Comparison of ENCODE assay signal across 15 cellular contexts in the genomic region with DNA sequence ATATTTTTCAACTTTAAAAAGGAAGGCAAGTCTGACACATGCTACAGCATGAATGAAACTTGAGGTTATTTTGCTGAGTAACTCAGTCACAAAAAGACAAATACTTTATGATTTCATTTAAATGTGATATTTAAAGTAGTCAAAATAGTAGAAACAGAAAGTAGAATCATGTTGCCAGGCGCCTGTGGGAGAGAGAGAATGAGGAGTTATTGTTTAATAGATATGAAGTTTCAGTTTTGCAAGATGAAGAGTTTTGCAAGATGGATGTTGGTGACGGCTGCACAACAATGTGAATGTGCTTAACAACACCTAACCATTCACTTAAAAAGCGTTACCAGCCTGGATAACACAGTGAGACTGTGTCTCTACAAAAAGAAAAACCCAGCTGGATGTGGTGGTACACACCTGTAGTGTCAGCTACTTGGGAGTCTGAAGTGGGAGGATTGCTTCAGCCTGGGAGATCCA. TPM values are rescaled to one million over a fixed set of nuclear protein-coding genes. Genes with fewer than 3 reads are reported as not detected.
DNase-seq lines count a peak whose midpoint lies in the region; ATAC-seq, FAIRE-seq and TF ChIP-seq lines count a peak whose summit lies in the region.
"Had no signal": no experiment of that assay in that cellular context is flagged by ENCODE, and none has a peak within 500 bp of the region (broad histone marks: within the 10 kb centered on the region; RNA-seq: fewer than 3 reads in every experiment).

No MANE protein-coding gene starts in this region.

- H2AFZ ChIP-seq in K562 (ENCODE audit: low read depth, low read length) = no peak overlapping the region

- no peak for FAIRE-seq in K562 (lab: Jason Lieb, UNC)
- no peak for FAIRE-seq in GM12891 (lab: Jason Lieb, UNC)
- FAIRE-seq: A204.1 had no signal

- H3K27ac Mint-ChIP-seq in activated CD4-positive, alpha-beta T cell treated with anti-CD3 and anti-CD28 coated beads for 36 hours = peak overlapping the region; percentile 29
- H3K27ac Mint-ChIP-seq: IgD-negative memory B cell had no signal

- ATAC-seq in activated CD4-positive, alpha-beta T cell treated with anti-CD3 and anti-CD28 coated beads for 36 hours = peak; percentile 80
- ATAC-seq in GM19395 (IDR thresholded peaks at IDR 0.05; ENCODE audit: unreplicated experiment) (peak; percentile 72), HG03175 (IDR thresholded peaks at IDR 0.05; ENCODE audit: unreplicated experiment) (peak; percentile 93), K562 (peak; percentile 53), foreskin keratinocyte (no peak)

- no peak for TF ChIP-seq RAD21 in K562 (CRISPR knock-in tag; conservative IDR thresholded peaks at IDR 0.05 in 1 of 2, IDR thresholded peaks at IDR 0.05 in 1 of 2)

- no peaks in the 10 kb centered on the region for H3K9me3 ChIP-seq in K562 (replicated peaks; ENCODE audit: control insufficient read depth, insufficient read depth, low read depth, low read length)
- H3K9me3 ChIP-seq: left ventricle myocardium inferior had no signal

- no peaks in the 10 kb centered on the region for H3K9me1 ChIP-seq in K562 (ENCODE audit: control insufficient read depth, insufficient read depth, low read length)

- no peak for TF ChIP-seq CTCF in K562 (IDR thresholded peaks at IDR 0.05 in 2 of 3, conservative IDR thresholded peaks at IDR 0.05 in 1 of 3; ENCODE audit: insufficient read depth in 2 of 3, low read depth in 1 of 3, low read length in 3 of 3)
- no peak for TF ChIP-seq CTCF in foreskin keratinocyte (conservative IDR thresholded peaks at IDR 0.05)

- H3K36me3 ChIP-seq in K562 (ENCODE audit: control insufficient read depth, insufficient read depth, low read length) (no peaks in the 10 kb centered on the region), H7 (replicated peaks; ENCODE audit: control insufficient read depth, insufficient read depth, low read length) (no peaks in the 10 kb centered on the region)
- H3K36me3 ChIP-seq: left ventricle myocardium inferior had no signal

- H4K20me1 ChIP-seq in K562 (replicated peaks; ENCODE audit: control insufficient read depth, insufficient read depth, low read length) = no peaks in the 10 kb centered on the region

- H3K4me2 ChIP-seq in K562 (ENCODE audit: insufficient read depth, low read length) = no peak overlapping the region

- H3K27ac ChIP-seq in K562 (ENCODE audit: extremely low read depth, low read depth, low read length) (no peak overlapping the region), foreskin keratinocyte (no peak overlapping the region)
- H3K27ac ChIP-seq: left ventricle myocardium inferior had no signal

- intact Hi-C loops in activated CD4-positive, alpha-beta T cell treated with anti-CD3 and anti-CD28 coated beads for 36 hours (cut with DNase I, micrococcal nuclease) = loop anchor here (1.0 kb wide), 1 partner anchor 26 kb away; no protein-coding TSS in a partner anchor
- intact Hi-C loops in K562 (cut with micrococcal nuclease) = no loop called here

- no peaks in the 10 kb centered on the region for H3K79me2 ChIP-seq in K562 (ENCODE audit: control insufficient read depth, insufficient read depth, low read length)

- BruUV-seq in K562 (replicated peaks; lab: Mats Ljungman, UMichigan) = no TSS peak

- DNase-seq in activated CD4-positive, alpha-beta T cell treated with anti-CD3 and anti-CD28 coated beads for 36 hours = peak; percentile 47
- DNase-seq in activated CD4-positive, alpha-beta T cell treated with anti-CD3 and anti-CD28 coated beads, Interleukin-2, amount 50 U/mL, for 4 hours = no peak
- DNase-seq in K562 (ENCODE audit: extremely low read depth in 1 of 4, low spot score in 3 of 4) = no peak
- DNase-seq in H7 = no peak
- DNase-seq in GM12891 (ENCODE audit: insufficient read length, low spot score) = no peak
- no peak for DNase-seq in foreskin keratinocyte
- DNase-seq: aorta; left ventricle myocardium inferior; NCI-H187 treated with DMSO at 0.1 percent for 48 hours; NK-92 treated with Interleukin-12 subunit alpha and Interleukin-12 subunit beta, amount 100 ng/mL, for 24 hours; SW 1271 had no signal

- no peak overlapping the region for H3K9ac ChIP-seq in K562 (ENCODE audit: insufficient read depth in 1 of 2, low read depth in 2 of 2, low read length in 2 of 2)

- peak overlapping the region; percentile 27 for H3K4me3 Mint-ChIP-seq in activated CD4-positive, alpha-beta T cell treated with anti-CD3 and anti-CD28 coated beads for 36 hours
- H3K4me3 Mint-ChIP-seq: IgD-negative memory B cell had no signal

- no peak for TF ChIP-seq EP300 in K562 (IDR thresholded peaks at IDR 0.05; ENCODE audit: low read length)

- TF ChIP-seq POLR2A in K562 (conservative IDR thresholded peaks at IDR 0.05) (no peak), GM12891 (IDR thresholded peaks at IDR 0.05; ENCODE audit: low read depth, low read length) (no peak)

- H3K27me3 ChIP-seq in K562 (ENCODE audit: control insufficient read depth in 2 of 2, insufficient read depth in 2 of 2, low read length in 2 of 2) (peaks cover 0 to 4% of the 10 kb centered on the region in 2 experiments; a peak in 1 of 5 replicates), H7 (ENCODE audit: control insufficient read depth, insufficient read depth, low read length) (no peaks in the 10 kb centered on the region), foreskin keratinocyte (no peaks in the 10 kb centered on the region)

- H3K4me3 ChIP-seq in K562 = no peak overlapping the region
- no peak overlapping the region for H3K4me3 ChIP-seq in H7 (ENCODE audit: insufficient read depth, low read depth, low read length)
- H3K4me3 ChIP-seq: left ventricle myocardium inferior had no signal

- H3K9me3 Mint-ChIP-seq in activated CD4-positive, alpha-beta T cell treated with anti-CD3 and anti-CD28 coated beads for 36 hours (ENCODE audit: low read depth) = peaks cover 4% of the 10 kb centered on the region

- whole genome bisulfite sequencing in K562 (ENCODE audit: insufficient coverage, low coverage, missing lambda C conversion rate) = 43% methylated on average over 3 of the region's 3 CpGs

- no peaks in the 10 kb centered on the region; a peak in 1 of 5 replicates for H3K4me1 ChIP-seq in K562 (replicated peaks in 1 of 2; ENCODE audit: control insufficient read depth in 2 of 2, insufficient read depth in 2 of 2, low read length in 2 of 2)
- peaks cover 15% of the 10 kb centered on the region for H3K4me1 ChIP-seq in foreskin keratinocyte

- in situ Hi-C loops in K562 (cut with MboI) = no loop called here

- POLR2A ChIA-PET in activated CD4-positive, alpha-beta T cell treated with anti-CD3 and anti-CD28 coated beads for 36 hours (lab: Charles Lee) = no interaction called here
- POLR2A ChIA-PET in K562 (lab: Yijun Ruan, JAX) = interaction anchor here (0.6 kb wide), 1 partner anchor 131 kb away, joined by 3 read pairs; no protein-coding TSS in a partner anchor

- H3K4me1 Mint-ChIP-seq in activated CD4-positive, alpha-beta T cell treated with anti-CD3 and anti-CD28 coated beads for 36 hours = peaks cover 52% of the 10 kb centered on the region

- H3K27me3 Mint-ChIP-seq in activated CD4-positive, alpha-beta T cell treated with anti-CD3 and anti-CD28 coated beads for 36 hours = no peaks in the 10 kb centered on the region

- H3K36me3 Mint-ChIP-seq in activated CD4-positive, alpha-beta T cell treated with anti-CD3 and anti-CD28 coated beads for 36 hours (ENCODE audit: low read depth) = no peaks in the 10 kb centered on the region
- H3K36me3 Mint-ChIP-seq: IgD-negative memory B cell had no signal

- CTCF ChIA-PET in activated CD4-positive, alpha-beta T cell treated with anti-CD3 and anti-CD28 coated beads for 36 hours (lab: Charles Lee) = interaction anchor here (0.6 to 1.0 kb wide), 2 partner anchors 136 to 202 kb away, joined by 3 read pairs; no protein-coding TSS in a partner anchor
- CTCF ChIA-PET in K562 (lab: Yijun Ruan, JAX; ENCODE audit: low intra/inter-chr PET ratio) = interaction anchor here (0.8 kb wide), 1 partner anchor 151 kb away, joined by 3 read pairs; no protein-coding TSS in a partner anchor

TF ChIP-seq in K562, 482 proteins besides CTCF, POLR2A, EP300 and RAD21:
- TF ChIP-seq CXXC5 (CRISPR knock-in tag; IDR thresholded peaks at IDR 0.05) (0 out of 2 replicates have a peak, but pooled peaks have one; percentile 8), MYC (IDR thresholded peaks at IDR 0.05; ENCODE audit: low read depth, low read length) (peak; percentile 13; the same call in 1 of the 2 replicates), MYC (CRISPR knock-in tag; IDR thresholded peaks at IDR 0.05; ENCODE audit: borderline replicate concordance, low read depth) (no peak), CTBP1 (IDR thresholded peaks at IDR 0.05; ENCODE audit: borderline replicate concordance) (no peak)

TF ChIP-seq in GM12891, 5 proteins besides CTCF, POLR2A, EP300 and RAD21:
- TF ChIP-seq POU2F2 (IDR thresholded peaks at IDR 0.05; ENCODE audit: low read depth, low read length) = no peak
- TF ChIP-seq SPI1 (IDR thresholded peaks at IDR 0.05; ENCODE audit: low read depth, low read length) = no peak
- TF ChIP-seq TAF1 (IDR thresholded peaks at IDR 0.05; ENCODE audit: low read depth, low read length) = no peak
- no peak for TF ChIP-seq POLR2AphosphoS5 (IDR thresholded peaks at IDR 0.05; ENCODE audit: low read depth, low read length)
- no peak for TF ChIP-seq PAX5 (IDR thresholded peaks at IDR 0.05; ENCODE audit: insufficient read depth, low read length, severe bottlenecking)
TF ChIP-seq in GM12891: peak in this region for 0.

RNA-seq across cellular contexts. Expression of gene ATP1A1, which starts 20.7 kb away (rescaled TPM):
- 100 to 1,000 TPM; 247 to 257 TPM for total RNA-seq in activated CD4-positive, alpha-beta T cell treated with anti-CD3 and anti-CD28 coated beads for 36 hours
- total RNA-seq in K562 (2011; cell fraction: chromatin; rRNA removed; ENCODE audit: low replicate concordance) = 725 and 867 TPM in 2 replicates
- 1,035 and 1,106 TPM in 2 replicates for total RNA-seq in K562 (2011; cell fraction: nucleolus; rRNA removed)
- 881 and 968 TPM in 2 replicates for total RNA-seq in K562 (2011; cell fraction: nucleoplasm; rRNA removed)
- 234 and 262 TPM in 2 replicates for total RNA-seq in K562 (2014; rRNA removed)
- 109 and 122 TPM in 2 replicates for total RNA-seq in K562 (2014; rRNA removed; fragmentation: Illumina TruSeq; extraction: Trizol)
- total RNA-seq in K562 (2015; rRNA removed; fragmentation: Illumina TruSeq; extraction: Trizol) = 99.3 and 103 TPM in 2 replicates
- total RNA-seq in K562 (2021) = 319 and 354 TPM in 2 replicates
- 358 and 513 TPM in 2 replicates for polyA plus RNA-seq in K562 (2011; rRNA removed)
- polyA plus RNA-seq in K562 (2011; cell fraction: cytosol; rRNA removed) = 378 and 399 TPM in 2 replicates
- 255 and 257 TPM in 2 replicates for polyA plus RNA-seq in K562 (2011; cell fraction: nucleus; rRNA removed)
- 185 and 295 TPM in 2 replicates for polyA plus RNA-seq in K562 (2012)
- 358 and 388 TPM in 2 replicates for polyA plus RNA-seq in K562 (2014; fragmentation: Illumina TruSeq; extraction: Trizol)
- polyA plus RNA-seq in K562 (2014; fragmentation: Nextera tagmentation; extraction: Ambion mirVana) = 100 to 1,000 TPM; 113 to 135 TPM
- polyA plus RNA-seq in K562 (2014; rRNA removed) = 261 and 293 TPM in 2 replicates
- 616 and 874 TPM in 2 replicates for polyA minus RNA-seq in K562 (2011; rRNA and poly(A)+ RNA removed)
- polyA minus RNA-seq in K562 (2011; cell fraction: cytosol; rRNA and poly(A)+ RNA removed) = 258 and 300 TPM in 2 replicates
- 138 and 192 TPM in 2 replicates for polyA minus RNA-seq in K562 (2011; cell fraction: nucleus; rRNA and poly(A)+ RNA removed)
- 80.2 and 81.8 TPM in 2 replicates for total RNA-seq in H7 (2014; rRNA removed; shearing (Covaris generic))
- 209 TPM for polyA plus RNA-seq in GM12891 (2012; ENCODE audit: low read depth, missing spikeins)
- 141 and 174 TPM in 2 replicates for total RNA-seq in foreskin keratinocyte
- polyA plus RNA-seq in foreskin keratinocyte = 124 and 152 TPM in 2 replicates
